ENCODE assay signal across 10 cellular contexts in the genomic region with DNA sequence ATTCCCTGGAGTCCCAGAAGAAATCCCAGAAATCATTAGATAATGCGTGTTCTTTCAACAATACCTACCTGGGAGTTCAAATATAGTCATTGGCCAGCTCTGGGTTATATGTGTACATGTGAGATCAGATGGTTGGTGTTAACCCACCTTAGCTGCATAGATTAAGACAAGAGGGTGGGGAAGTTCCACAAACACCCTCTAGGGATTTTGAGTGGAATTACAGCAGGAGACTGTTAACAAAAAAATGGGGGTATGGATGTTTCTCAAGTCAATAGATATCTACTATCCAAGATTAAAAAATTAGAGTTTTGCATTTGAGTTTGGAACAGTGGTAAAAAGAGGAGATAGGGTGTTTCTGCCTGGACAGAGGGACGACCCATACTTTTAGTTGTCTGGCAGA.
DNase-seq lines count a peak whose midpoint lies in the region; ATAC-seq, FAIRE-seq and TF ChIP-seq lines count a peak whose summit lies in the region.
"Had no signal": no experiment of that assay in that cellular context is flagged by ENCODE, and none has a peak within 500 bp of the region (broad histone marks: within the 10 kb centered on the region; RNA-seq: fewer than 3 reads in every experiment).

No MANE protein-coding gene starts in this region.

- no peak overlapping the region for H3K27ac Mint-ChIP-seq in CD14-positive monocyte

- no peak for TF ChIP-seq POLR2A in HepG2 (IDR thresholded peaks at IDR 0.05; ENCODE audit: insufficient read depth in 1 of 2, low read depth in 2 of 2, low read length in 2 of 2)

- FAIRE-seq in HepG2 (lab: Jason Lieb, UNC): no peak
- no peak for FAIRE-seq in small intestine (lab: Jason Lieb, UNC)

- H3K27ac ChIP-seq in HepG2 (ENCODE audit: extremely low read length, insufficient read depth, low read length) (no peak overlapping the region), small intestine (ENCODE audit: low read depth in 1 of 2, low read length in 1 of 2) (no peak overlapping the region)

- no peaks in the 10 kb centered on the region for H4K20me1 ChIP-seq in HepG2 (ENCODE audit: insufficient read depth, low read length)

- WGBS in HepG2 (ENCODE audit: low lambda C conversion rate): 0% methylated on average over 2 of the region's 2 CpGs
- 62 to 67% (median 65%) methylated on average over 2 of the region's 2 CpGs for WGBS in small intestine, 3 donors

- intact Hi-C loops in HepG2 (cut with micrococcal nuclease; ENCODE audit: unreplicated experiment) (no loop called here), CD14-positive monocyte (cut with micrococcal nuclease) (no loop called here), Right ventricle myocardium superior (cut with DNase I) (no loop called here)

- no peak overlapping the region for H3K9ac ChIP-seq in HepG2 (ENCODE audit: insufficient read depth, low read depth, low read length)

- DNase-seq in COLO829 (ENCODE audit: low spot score): peak; percentile 22
- DNase-seq in KBM-7: peak; percentile 15
- DNase-seq in astrocyte of the cerebellum (ENCODE audit: low read depth): no peak
- DNase-seq in HepG2 (ENCODE audit: low spot score): no peak
- no peak for DNase-seq in CD14-positive monocyte (ENCODE audit: low spot score)
- no peak for DNase-seq in glomerular visceral epithelial cell (ENCODE audit: extremely low spot score)
- DNase-seq in small intestine: no peak
- DNase-seq in Right ventricle myocardium superior: no peak
- DNase-seq: stimulated activated CD4-positive, alpha-beta T cell treated with anti-CD3 and anti-CD28 coated beads, Interleukin-2, amount 100 ng/mL, for 48 hours had no signal

- H3K4me3 ChIP-seq in astrocyte of the cerebellum (ENCODE audit: low read depth, low read length): no peak overlapping the region
- no peak overlapping the region for H3K4me3 ChIP-seq in HepG2 (replicated peaks in 1 of 3; ENCODE audit: insufficient read depth in 1 of 3, low read depth in 2 of 3, low read length in 3 of 3)
- H3K4me3 ChIP-seq in small intestine (ENCODE audit: low read depth in 1 of 2, low read length in 2 of 2): no peak overlapping the region
- H3K4me3 ChIP-seq: HAP-1 had no signal

- H3K36me3 Mint-ChIP-seq in CD14-positive monocyte: no peaks in the 10 kb centered on the region

- H3K79me2 ChIP-seq in HepG2 (ENCODE audit: insufficient read depth, low read length): no peaks in the 10 kb centered on the region

- H3K27me3 ChIP-seq in HepG2 (ENCODE audit: control insufficient read depth in 1 of 2, insufficient read depth in 2 of 2, low read length in 2 of 2) (no peaks in the 10 kb centered on the region), small intestine (ENCODE audit: control insufficient read depth in 2 of 2, insufficient read depth in 2 of 2, low read length in 2 of 2) (no peaks in the 10 kb centered on the region)

- no peak overlapping the region for H3K4me2 ChIP-seq in HepG2 (ENCODE audit: low read depth, low read length)

- no peak for TF ChIP-seq RAD21 in HepG2 (CRISPR knock-in tag; IDR thresholded peaks at IDR 0.05)

- H3K4me1 ChIP-seq in HepG2 (ENCODE audit: insufficient read depth, low read length) (no peaks in the 10 kb centered on the region), small intestine (ENCODE audit: control insufficient read depth in 2 of 2, insufficient read depth in 1 of 2, low read depth in 1 of 2, low read length in 1 of 2) (no peaks in the 10 kb centered on the region)
- H3K4me1 ChIP-seq: HAP-1 had no signal

- no peak for TF ChIP-seq EP300 in HepG2 (IDR thresholded peaks at IDR 0.05; ENCODE audit: low read depth in 2 of 2, low read length in 2 of 2)
- TF ChIP-seq EP300 in HepG2 (CRISPR knock-in tag; IDR thresholded peaks at IDR 0.05; ENCODE audit: borderline replicate concordance): no peak

- no peaks in the 10 kb centered on the region for H3K4me1 Mint-ChIP-seq in CD14-positive monocyte

- TF ChIP-seq CTCF in astrocyte of the cerebellum (IDR thresholded peaks at IDR 0.05; ENCODE audit: low read depth, low read length, missing control alignments): peak; percentile 25
- no peak for TF ChIP-seq CTCF in HepG2 (CRISPR knock-in tag; IDR thresholded peaks at IDR 0.05)
- no peak for TF ChIP-seq CTCF in CD14-positive monocyte (IDR thresholded peaks at IDR 0.05)

- H3K9me3 ChIP-seq in HepG2 (ENCODE audit: low read length) (no peaks in the 10 kb centered on the region), small intestine (ENCODE audit: control insufficient read depth, low read depth) (no peaks in the 10 kb centered on the region)
- H3K9me3 ChIP-seq: HAP-1 had no signal

- H3K36me3 ChIP-seq in HepG2 (replicated peaks in 1 of 2; ENCODE audit: control insufficient read depth in 1 of 2, insufficient read depth in 2 of 2, low read length in 2 of 2): no peaks in the 10 kb centered on the region
- H3K36me3 ChIP-seq in small intestine (ENCODE audit: control insufficient read depth in 2 of 2, insufficient read depth in 2 of 2, low read length in 2 of 2): no peaks in the 10 kb centered on the region
- H3K36me3 ChIP-seq: HAP-1 had no signal

- in situ Hi-C loops in KBM-7 (cut with MboI; ENCODE audit: low pct_unique_long_range_greater_than_20kb, low sequenced_read_pairs) (no loop called here), astrocyte of the cerebellum (cut with HindIII; ENCODE audit: low sequenced_read_pairs) (no loop called here), HepG2 (cut with HindIII; ENCODE audit: extremely low pct_ligation_motif_present, low pct_unique_long_range_greater_than_20kb) (no loop called here)

- POLR2A ChIA-PET in HepG2 (lab: Yijun Ruan, JAX): no interaction called here

- no peak overlapping the region for H3K4me3 Mint-ChIP-seq in CD14-positive monocyte

- no peak overlapping the region for H2AFZ ChIP-seq in HepG2 (ENCODE audit: low read length)

- CTCF ChIA-PET in HepG2 (lab: Yijun Ruan, JAX; ENCODE audit: low intra/inter-chr PET ratio, low total read pairs): no interaction called here

- ATAC-seq in HepG2 (peak; percentile 63), Right ventricle myocardium superior (ENCODE audit: poor library complexity) (no peak)

- no TSS peak for BruUV-seq in HepG2 (replicated peaks; lab: Mats Ljungman, UMichigan)

- H3K27me3 Mint-ChIP-seq in CD14-positive monocyte (ENCODE audit: low read depth in 3 of 3): no peaks in the 10 kb centered on the region

- peaks cover 0 to 16% (median 2%) of the 10 kb centered on the region in 7 donors for H3K9me3 Mint-ChIP-seq in CD14-positive monocyte

TF ChIP-seq in HepG2, 621 proteins besides CTCF, POLR2A, EP300 and RAD21 (continues in another document):
- TF ChIP-seq ZNF3 (CRISPR knock-in tag; IDR thresholded peaks at IDR 0.05) (no peak), NFYC (CRISPR knock-in tag; IDR thresholded peaks at IDR 0.05) (no peak), ZSCAN21 (CRISPR knock-in tag; IDR thresholded peaks at IDR 0.05; ENCODE audit: borderline replicate concordance) (no peak), GABPA (IDR thresholded peaks at IDR 0.05; ENCODE audit: low read depth, low read length) (no peak), GABPA (CRISPR knock-in tag; IDR thresholded peaks at IDR 0.05; ENCODE audit: low read depth) (no peak), NFE2L2 (IDR thresholded peaks at IDR 0.05; ENCODE audit: low read length) (no peak), ZFX (CRISPR knock-in tag; IDR thresholded peaks at IDR 0.05; ENCODE audit: low read depth) (no peak)
- TF ChIP-seq, protein P1, sequence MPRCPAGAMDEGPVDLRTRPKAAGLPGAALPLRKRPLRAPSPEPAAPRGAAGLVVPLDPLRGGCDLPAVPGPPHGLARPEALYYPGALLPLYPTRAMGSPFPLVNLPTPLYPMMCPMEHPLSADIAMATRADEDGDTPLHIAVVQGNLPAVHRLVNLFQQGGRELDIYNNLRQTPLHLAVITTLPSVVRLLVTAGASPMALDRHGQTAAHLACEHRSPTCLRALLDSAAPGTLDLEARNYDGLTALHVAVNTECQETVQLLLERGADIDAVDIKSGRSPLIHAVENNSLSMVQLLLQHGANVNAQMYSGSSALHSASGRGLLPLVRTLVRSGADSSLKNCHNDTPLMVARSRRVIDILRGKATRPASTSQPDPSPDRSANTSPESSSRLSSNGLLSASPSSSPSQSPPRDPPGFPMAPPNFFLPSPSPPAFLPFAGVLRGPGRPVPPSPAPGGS (CRISPR knock-in tag; IDR thresholded peaks at IDR 0.05): no peak
- TF ChIP-seq, protein P2, sequence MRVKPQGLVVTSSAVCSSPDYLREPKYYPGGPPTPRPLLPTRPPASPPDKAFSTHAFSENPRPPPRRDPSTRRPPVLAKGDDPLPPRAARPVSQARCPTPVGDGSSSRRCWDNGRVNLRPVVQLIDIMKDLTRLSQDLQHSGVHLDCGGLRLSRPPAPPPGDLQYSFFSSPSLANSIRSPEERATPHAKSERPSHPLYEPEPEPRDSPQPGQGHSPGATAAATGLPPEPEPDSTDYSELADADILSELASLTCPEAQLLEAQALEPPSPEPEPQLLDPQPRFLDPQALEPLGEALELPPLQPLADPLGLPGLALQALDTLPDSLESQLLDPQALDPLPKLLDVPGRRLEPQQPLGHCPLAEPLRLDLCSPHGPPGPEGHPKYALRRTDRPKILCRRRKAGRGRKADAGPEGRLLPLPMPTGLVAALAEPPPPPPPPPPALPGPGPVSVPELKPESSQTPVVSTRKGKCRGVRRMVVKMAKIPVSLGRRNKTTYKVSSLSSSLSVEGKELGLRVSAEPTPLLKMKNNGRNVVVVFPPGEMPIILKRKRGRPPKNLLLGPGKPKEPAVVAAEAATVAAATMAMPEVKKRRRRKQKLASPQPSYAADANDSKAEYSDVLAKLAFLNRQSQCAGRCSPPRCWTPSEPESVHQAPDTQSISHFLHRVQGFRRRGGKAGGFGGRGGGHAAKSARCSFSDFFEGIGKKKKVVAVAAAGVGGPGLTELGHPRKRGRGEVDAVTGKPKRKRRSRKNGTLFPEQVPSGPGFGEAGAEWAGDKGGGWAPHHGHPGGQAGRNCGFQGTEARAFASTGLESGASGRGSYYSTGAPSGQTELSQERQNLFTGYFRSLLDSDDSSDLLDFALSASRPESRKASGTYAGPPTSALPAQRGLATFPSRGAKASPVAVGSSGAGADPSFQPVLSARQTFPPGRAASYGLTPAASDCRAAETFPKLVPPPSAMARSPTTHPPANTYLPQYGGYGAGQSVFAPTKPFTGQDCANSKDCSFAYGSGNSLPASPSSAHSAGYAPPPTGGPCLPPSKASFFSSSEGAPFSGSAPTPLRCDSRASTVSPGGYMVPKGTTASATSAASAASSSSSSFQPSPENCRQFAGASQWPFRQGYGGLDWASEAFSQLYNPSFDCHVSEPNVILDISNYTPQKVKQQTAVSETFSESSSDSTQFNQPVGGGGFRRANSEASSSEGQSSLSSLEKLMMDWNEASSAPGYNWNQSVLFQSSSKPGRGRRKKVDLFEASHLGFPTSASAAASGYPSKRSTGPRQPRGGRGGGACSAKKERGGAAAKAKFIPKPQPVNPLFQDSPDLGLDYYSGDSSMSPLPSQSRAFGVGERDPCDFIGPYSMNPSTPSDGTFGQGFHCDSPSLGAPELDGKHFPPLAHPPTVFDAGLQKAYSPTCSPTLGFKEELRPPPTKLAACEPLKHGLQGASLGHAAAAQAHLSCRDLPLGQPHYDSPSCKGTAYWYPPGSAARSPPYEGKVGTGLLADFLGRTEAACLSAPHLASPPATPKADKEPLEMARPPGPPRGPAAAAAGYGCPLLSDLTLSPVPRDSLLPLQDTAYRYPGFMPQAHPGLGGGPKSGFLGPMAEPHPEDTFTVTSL (CRISPR knock-in tag; IDR thresholded peaks at IDR 0.05; ENCODE audit: borderline replicate concordance): no peak

Comparison
In these comparisons a context has a peak if more than half of its experiments do, and no peak if none do; other contexts are left out.
1. DNase-seq: peak in COLO829 (single experiment) and KBM-7 (single experiment); none in astrocyte of the cerebellum (single experiment), HepG2 (single experiment), CD14-positive monocyte (single experiment), glomerular visceral epithelial cell (single experiment), small intestine (single experiment) and Right ventricle myocardium superior (single experiment).